22 cellular contexts compared by ENCODE assay signal in genomic region chr3:51242939-51243338, GRCh38.
"Had no signal": no experiment of that assay in that cellular context is flagged by ENCODE, and none has a peak within 500 bp of the region (broad histone marks: within the 10 kb centered on the region; RNA-seq: fewer than 3 reads in every experiment).

No MANE protein-coding gene starts in this region.

- H3K27me3 ChIP-seq: MG63 had no signal

- H3K9me3 ChIP-seq: MG63, SK-N-SH had no signal

- ATAC-seq: HepG2, Panc1, PC-3 had no signal

- H3K4me2 ChIP-seq: SK-N-SH had no signal

- H3K27ac ChIP-seq: RWPE1 had no signal

- H3K36me3 ChIP-seq: MG63 had no signal

- H3K4me3 ChIP-seq: MG63 had no signal

- DNase-seq: IMR-90, Karpas-422, KG1, MG63, NCI-H1092, NCI-H1105 treated with DMSO at 0.1 percent for 48 hours, NCI-H1417 treated with DMSO at 0.1 percent for 48 hours, NCI-H146, NCI-H1694 treated with DMSO at 0.1 percent for 48 hours, NCI-H1930, NCI-H2081, NCI-H2107, NCI-H2227 treated with DMSO at 0.1 percent for 48 hours, NCI-H524, NCI-H526 treated with DMSO at 0.1 percent for 48 hours, NCI-H748 treated with DMSO at 0.1 percent for 48 hours, PC-3, SHP77, SK-N-SH had no signal

- H3K9ac ChIP-seq: SK-N-SH had no signal
